9 cellular contexts compared by ENCODE assay signal in genomic region chr17:48814504-48814903, GRCh38. TPM values are rescaled to one million over a fixed set of nuclear protein-coding genes. Genes with fewer than 3 reads are reported as not detected.
DNase-seq lines count a peak whose midpoint lies in the region; ATAC-seq and TF ChIP-seq lines count a peak whose summit lies in the region.
"Had no signal": no experiment of that assay in that cellular context is flagged by ENCODE, and none has a peak within 500 bp of the region (broad histone marks: within the 10 kb centered on the region; RNA-seq: fewer than 3 reads in every experiment).

No MANE protein-coding gene starts in this region.

- no peaks in the 10 kb centered on the region for H3K36me3 ChIP-seq in brain microvascular endothelial cell (replicated peaks)

- in situ Hi-C loops in Caki2 (cut with HindIII; ENCODE audit: low pct_unique_long_range_greater_than_20kb, low sequenced_read_pairs) = loop anchor here (10.0 kb wide), 1 partner anchor 70 kb away; no protein-coding TSS in a partner anchor
- in situ Hi-C loops in brain microvascular endothelial cell (cut with HindIII; ENCODE audit: low pct_ligation_motif_present, low sequenced_read_pairs) = loop anchor here (25.0 kb wide), 1 partner anchor 223 kb away; no protein-coding TSS in a partner anchor

- ATAC-seq in HG02938 (IDR thresholded peaks at IDR 0.05; ENCODE audit: unreplicated experiment) (no peak), HG03097 (IDR thresholded peaks at IDR 0.05; ENCODE audit: low FRiP score, unreplicated experiment) (no peak)

- H3K27ac ChIP-seq in brain microvascular endothelial cell = no peak overlapping the region

- H3K27me3 ChIP-seq in brain microvascular endothelial cell (replicated peaks) = peaks cover 3% of the 10 kb centered on the region

- H3K4me3 ChIP-seq in brain microvascular endothelial cell (ENCODE audit: low read depth, low read length) = no peak overlapping the region

- DNase-seq in Caki2 (ENCODE audit: low read depth) (peak; percentile 43), HT1080 (ENCODE audit: low read depth) (peak; percentile 21), T-helper 1 cell (peak; percentile 19 to 56 (median 46)), brain microvascular endothelial cell (peak; percentile 26), kidney tubule cell (ENCODE audit: low spot score) (peak; percentile 45)
- DNase-seq in stimulated activated CD4-positive, alpha-beta T cell treated with anti-CD3 and anti-CD28 coated beads, TNF-alpha, amount 100 ng/mL, for 48 hours (ENCODE audit: low read depth in 3 of 3) = peak; percentile 28 to 49 (median 33)

- TF ChIP-seq CTCF in brain microvascular endothelial cell (IDR thresholded peaks at IDR 0.05; ENCODE audit: low read depth, low read length, missing control alignments) = peak; percentile 91

RNA-seq across cellular contexts. Expression of gene TTLL6, which starts 2.5 kb away (rescaled TPM):
- 0.34 TPM in 1 of 2 replicates, not detected in the other for total RNA-seq in Caki2 (2014; rRNA removed; shearing (Covaris generic); ENCODE audit: low replicate concordance)
- 0.21 and 1.0 TPM in 2 replicates for total RNA-seq in HT1080 (2014; rRNA removed; shearing (Covaris generic))
- 0.02 and 0.03 TPM in 2 replicates for polyA plus RNA-seq in HT1080 (2015; cell fraction: cytosol; rRNA removed)
- polyA plus RNA-seq in HT1080 (2015; cell fraction: nucleus; rRNA removed) = 0.22 and 0.24 TPM in 2 replicates
- total RNA-seq: T-helper 1 cell treated with Interleukin-12 subunit alpha and Interleukin-12 subunit beta and Interleukin-4 antibody, amounts not matched to agents 30 ng/mL and 1 ng/mL, for 36 hours had no signal

RNA-seq across cellular contexts. Expression of gene CALCOCO2, which starts 16.3 kb away (rescaled TPM):
- total RNA-seq in Caki2 (2014; rRNA removed; shearing (Covaris generic); ENCODE audit: low replicate concordance) = 24.8 and 38.5 TPM in 2 replicates
- total RNA-seq in HT1080 (2014; rRNA removed; shearing (Covaris generic)) = 22.5 and 27.2 TPM in 2 replicates
- 53.1 and 59.8 TPM in 2 replicates for polyA plus RNA-seq in HT1080 (2015; cell fraction: cytosol; rRNA removed)
- polyA plus RNA-seq in HT1080 (2015; cell fraction: nucleus; rRNA removed) = 85.6 and 110 TPM in 2 replicates
